8 cellular contexts compared by ENCODE assay signal in the genomic region with DNA sequence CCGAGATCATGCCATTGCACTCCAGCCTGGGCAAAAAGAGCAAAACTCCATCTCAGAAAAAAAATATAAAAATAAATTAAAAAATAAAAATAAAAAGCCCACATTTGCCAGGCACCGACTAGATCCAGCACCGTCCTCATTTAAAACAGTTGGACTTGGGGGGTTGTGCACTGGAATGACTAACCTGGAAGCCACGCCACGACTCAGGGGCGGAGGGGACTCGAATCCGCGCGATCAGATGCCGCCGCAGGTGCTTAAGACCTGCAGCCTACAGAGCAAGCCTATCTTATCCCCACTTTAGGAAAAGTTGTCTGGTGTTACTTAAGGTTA. TPM values are rescaled to one million over a fixed set of nuclear protein-coding genes. Genes with fewer than 3 reads are reported as not detected.
A peak's percentile ranks its signal among the peaks of the same experiment; 100 is the strongest.
DNase-seq lines count a peak whose midpoint lies in the region; ATAC-seq, FAIRE-seq and TF ChIP-seq lines count a peak whose summit lies in the region.

No MANE protein-coding gene starts in this region.

- intact Hi-C loops in activated CD4-positive, alpha-beta T cell treated with anti-CD3 and anti-CD28 coated beads for 36 hours (cut with DNase I, micrococcal nuclease) = loop anchor here in 1 of 2 experiments (1.0 kb wide), 1 partner anchor 38 kb away; a partner anchor contains a TSS

- no peak overlapping the region for H3K27ac Mint-ChIP-seq in activated CD4-positive, alpha-beta T cell treated with anti-CD3 and anti-CD28 coated beads for 36 hours
- no peak overlapping the region for H3K27ac Mint-ChIP-seq in activated naive CD8-positive, alpha-beta T cell treated with anti-CD3 and anti-CD28 coated beads for 36 hours

- no peaks in the 10 kb centered on the region for H3K36me3 Mint-ChIP-seq in activated CD4-positive, alpha-beta T cell treated with anti-CD3 and anti-CD28 coated beads for 36 hours (ENCODE audit: low read depth)
- no peaks in the 10 kb centered on the region for H3K36me3 Mint-ChIP-seq in activated naive CD8-positive, alpha-beta T cell treated with anti-CD3 and anti-CD28 coated beads for 36 hours

- no peaks in the 10 kb centered on the region for H3K27me3 ChIP-seq in kidney epithelial cell (ENCODE audit: control insufficient read depth, insufficient read depth, low read length)
- H3K27me3 ChIP-seq in suprapubic skin = no peaks in the 10 kb centered on the region

- POLR2A ChIA-PET in activated CD4-positive, alpha-beta T cell treated with anti-CD3 and anti-CD28 coated beads for 36 hours (lab: Charles Lee) = no interaction called here

- peaks cover 14% of the 10 kb centered on the region for H3K4me1 ChIP-seq in suprapubic skin

- H3K27ac ChIP-seq in suprapubic skin = no peak overlapping the region

- H3K4me3 ChIP-seq in kidney epithelial cell (ENCODE audit: low read depth, low read length) = peak overlapping the region; percentile 51
- H3K4me3 ChIP-seq in suprapubic skin = peak overlapping the region; percentile 43

- H3K4me3 Mint-ChIP-seq in activated CD4-positive, alpha-beta T cell treated with anti-CD3 and anti-CD28 coated beads for 36 hours = peak overlapping the region; percentile 57
- H3K4me3 Mint-ChIP-seq in activated naive CD8-positive, alpha-beta T cell treated with anti-CD3 and anti-CD28 coated beads for 36 hours = peak overlapping the region; percentile 29

- no peak for TF ChIP-seq EP300 in suprapubic skin (IDR thresholded peaks at IDR 0.05)

- H3K27me3 Mint-ChIP-seq in activated CD4-positive, alpha-beta T cell treated with anti-CD3 and anti-CD28 coated beads for 36 hours = no peaks in the 10 kb centered on the region
- no peaks in the 10 kb centered on the region for H3K27me3 Mint-ChIP-seq in activated naive CD8-positive, alpha-beta T cell treated with anti-CD3 and anti-CD28 coated beads for 36 hours

- H3K9me3 ChIP-seq in suprapubic skin = no peaks in the 10 kb centered on the region

- TF ChIP-seq POLR2A in suprapubic skin (IDR thresholded peaks at IDR 0.05) = no peak

- H3K9me3 Mint-ChIP-seq in activated CD4-positive, alpha-beta T cell treated with anti-CD3 and anti-CD28 coated beads for 36 hours (ENCODE audit: low read depth) = no peaks in the 10 kb centered on the region
- H3K9me3 Mint-ChIP-seq in activated naive CD8-positive, alpha-beta T cell treated with anti-CD3 and anti-CD28 coated beads for 36 hours = no peaks in the 10 kb centered on the region

- CTCF ChIA-PET in activated CD4-positive, alpha-beta T cell treated with anti-CD3 and anti-CD28 coated beads for 36 hours (lab: Charles Lee) = no interaction called here

- no peak for DNase-seq in activated CD4-positive, alpha-beta T cell treated with anti-CD3 and anti-CD28 coated beads for 36 hours
- no peak for DNase-seq in activated CD4-positive, alpha-beta T cell treated with anti-CD3 and anti-CD28 coated beads for 48 hours
- no peak for DNase-seq in activated naive CD8-positive, alpha-beta T cell treated with anti-CD3 and anti-CD28 coated beads for 36 hours
- DNase-seq in kidney epithelial cell (ENCODE audit: low read depth) = no peak
- DNase-seq in suprapubic skin (ENCODE audit: low spot score in 2 of 2) = no peak
- DNase-seq in GM19239 (ENCODE audit: insufficient read length, low spot score) = no peak
- DNase-seq in kidney tubule cell (ENCODE audit: low spot score) = no peak

- WGBS in suprapubic skin = 8% methylated on average over 12 of the region's 12 CpGs

- no peaks in the 10 kb centered on the region for H3K36me3 ChIP-seq in kidney epithelial cell (ENCODE audit: control insufficient read depth, insufficient read depth, low read length)
- H3K36me3 ChIP-seq in suprapubic skin = peaks cover 3% of the 10 kb centered on the region

- TF ChIP-seq CTCF in kidney epithelial cell (IDR thresholded peaks at IDR 0.05; ENCODE audit: insufficient read depth, low read length, poor library complexity, severe bottlenecking) (no peak), suprapubic skin (IDR thresholded peaks at IDR 0.05) (no peak)

- FAIRE-seq in GM19239 (lab: Jason Lieb, UNC) = no peak

- H3K4me1 Mint-ChIP-seq in activated CD4-positive, alpha-beta T cell treated with anti-CD3 and anti-CD28 coated beads for 36 hours = peaks cover 7% of the 10 kb centered on the region
- peaks cover 7% of the 10 kb centered on the region for H3K4me1 Mint-ChIP-seq in activated naive CD8-positive, alpha-beta T cell treated with anti-CD3 and anti-CD28 coated beads for 36 hours

- ATAC-seq in activated CD4-positive, alpha-beta T cell treated with anti-CD3 and anti-CD28 coated beads for 36 hours = no peak
- no peak for ATAC-seq in HG03521 (IDR thresholded peaks at IDR 0.05; ENCODE audit: unreplicated experiment)

RNA-seq across cellular contexts. Expression of a gene that starts 38.5 kb away (rescaled TPM):
- 10 to 100 TPM; 61.2 to 63.5 TPM for total RNA-seq in activated CD4-positive, alpha-beta T cell treated with anti-CD3 and anti-CD28 coated beads for 36 hours
- total RNA-seq in activated naive CD8-positive, alpha-beta T cell treated with anti-CD3 and anti-CD28 coated beads for 36 hours = 10 to 100 TPM; 64.5 to 69.9 TPM
- 38.0 and 38.2 TPM in 2 replicates for total RNA-seq in kidney epithelial cell
- total RNA-seq in suprapubic skin = 10 to 100 TPM; 19.2 to 29.9 (median 24.0) TPM

RNA-seq across cellular contexts. Expression of a gene that starts 39.2 kb away (rescaled TPM):
- total RNA-seq in activated CD4-positive, alpha-beta T cell treated with anti-CD3 and anti-CD28 coated beads for 36 hours = 100 to 1,000 TPM; 323 to 331 TPM
- 100 to 1,000 TPM; 313 to 317 TPM for total RNA-seq in activated naive CD8-positive, alpha-beta T cell treated with anti-CD3 and anti-CD28 coated beads for 36 hours
- total RNA-seq in kidney epithelial cell (216 and 245 TPM in 2 replicates), suprapubic skin (100 to 1,000 TPM in 1 of 4 donors, 10 to 100 TPM in 3; 80.5 to 121 (median 90.5) TPM)
